17 cellular contexts compared by ENCODE assay signal in the genomic region with DNA sequence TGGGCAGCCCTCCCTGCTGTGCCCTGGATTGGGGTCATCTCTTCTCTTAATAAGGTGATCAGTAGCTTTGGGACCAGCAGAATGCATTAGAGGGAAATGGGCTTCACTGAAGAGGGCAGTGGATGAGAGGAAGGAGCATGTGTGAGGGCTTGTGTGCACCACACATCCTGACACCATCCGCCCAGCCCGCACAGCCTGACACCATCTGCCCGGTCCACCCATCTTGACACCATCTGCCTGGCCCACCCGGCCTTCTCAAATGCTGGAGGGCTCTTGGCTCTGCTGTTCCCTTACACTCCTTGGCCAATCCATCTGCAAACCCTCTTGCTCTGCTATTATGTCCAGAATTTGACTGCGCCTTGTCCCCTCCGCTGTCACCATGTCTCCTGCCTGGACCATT. TPM values are rescaled to one million over a fixed set of nuclear protein-coding genes. Genes with fewer than 3 reads are reported as not detected.
DNase-seq lines count a peak whose midpoint lies in the region; ATAC-seq, FAIRE-seq and TF ChIP-seq lines count a peak whose summit lies in the region.
"Had no signal": no experiment of that assay in that cellular context is flagged by ENCODE, and none has a peak within 500 bp of the region (broad histone marks: within the 10 kb centered on the region; RNA-seq: fewer than 3 reads in every experiment).

No MANE protein-coding gene starts in this region.

- no peak for TF ChIP-seq CTCF in VCaP (conservative IDR thresholded peaks at IDR 0.05)

- H3K27ac Mint-ChIP-seq in immature natural killer cell = peak overlapping the region; percentile 4 to 75 (median 52)

- H3K27ac ChIP-seq in VCaP = peak overlapping the region; percentile 97
- H3K27ac ChIP-seq: GM23248, SK-N-MC had no signal

- H3K9me3 Mint-ChIP-seq in immature natural killer cell = no peaks in the 10 kb centered on the region

- peak overlapping the region in 4 of 5 donors; percentile 4 to 50 (median 44) for H3K4me3 Mint-ChIP-seq in immature natural killer cell
- H3K4me3 Mint-ChIP-seq: CD8-positive, alpha-beta memory T cell had no signal

- peaks cover 7 to 9% (median 8%) of the 10 kb centered on the region in 3 donors for H3K36me3 Mint-ChIP-seq in immature natural killer cell

- DNase-seq in NCI-H82 (lab: John Stamatoyannopoulos, UW) (peak; percentile 26), NCI-H82 treated with DMSO at 0.1 percent for 48 hours (lab: John Stamatoyannopoulos, UW; ENCODE audit: unreplicated experiment) (no peak), immature natural killer cell (peak in 2 of 3 donors; percentile 4 to 5), retina (peak; percentile 34), GM12891 (ENCODE audit: insufficient read length, low spot score) (no peak)
- DNase-seq in effector CD8-positive, alpha-beta T cell (lab: John Stamatoyannopoulos, UW) = no peak
- DNase-seq: CD8-positive, alpha-beta memory T cell; DMS153; EL; GM23248; KG1; NCI-H1092 treated with DMSO at 0.1 percent for 48 hours; NCI-H1930; NCI-H510A treated with DMSO at 0.1 percent for 48 hours had no signal

- FAIRE-seq in GM12891 (lab: Jason Lieb, UNC) = no peak

- ATAC-seq in GM21723 (IDR thresholded peaks at IDR 0.05; ENCODE audit: unreplicated experiment) = no peak

- peaks cover 44 to 77% of the 10 kb centered on the region in 2 donors for H3K4me1 Mint-ChIP-seq in immature natural killer cell

- peaks cover 0 to 4% (median 2%) of the 10 kb centered on the region in 3 donors for H3K27me3 Mint-ChIP-seq in immature natural killer cell (ENCODE audit: low read depth in 3 of 3)

- no peak for TF ChIP-seq POLR2A in GM12891 (IDR thresholded peaks at IDR 0.05; ENCODE audit: low read depth, low read length)

TF ChIP-seq in GM12891, 5 proteins besides CTCF, POLR2A, EP300 and RAD21:
- TF ChIP-seq PAX5 (IDR thresholded peaks at IDR 0.05; ENCODE audit: insufficient read depth, low read length, severe bottlenecking) (no peak), TAF1 (IDR thresholded peaks at IDR 0.05; ENCODE audit: low read depth, low read length) (no peak), POU2F2 (IDR thresholded peaks at IDR 0.05; ENCODE audit: low read depth, low read length) (no peak), POLR2AphosphoS5 (IDR thresholded peaks at IDR 0.05; ENCODE audit: low read depth, low read length) (no peak), SPI1 (IDR thresholded peaks at IDR 0.05; ENCODE audit: low read depth, low read length) (no peak)

RNA-seq across cellular contexts. Expression of a gene that starts 41.8 kb away (rescaled TPM):
- polyA plus RNA-seq in immature natural killer cell = 1 to 10 TPM in 1 of 3 donors, under 1 TPM in 1, not detected in 1; 0.36 to 1.9 TPM
- 4.2 TPM for polyA plus RNA-seq in GM12891 (2012; ENCODE audit: low read depth, missing spikeins)

Comparison
In these comparisons a context has a peak if more than half of its experiments do, and no peak if none do; other contexts are left out.
1. DNase-seq: peak in NCI-H82 (single experiment), immature natural killer cell (2 of 3) and retina (single experiment); none in NCI-H82 treated with DMSO at 0.1 percent for 48 hours (single experiment), effector CD8-positive, alpha-beta T cell (single experiment) and GM12891 (single experiment).